In the genomic region with DNA sequence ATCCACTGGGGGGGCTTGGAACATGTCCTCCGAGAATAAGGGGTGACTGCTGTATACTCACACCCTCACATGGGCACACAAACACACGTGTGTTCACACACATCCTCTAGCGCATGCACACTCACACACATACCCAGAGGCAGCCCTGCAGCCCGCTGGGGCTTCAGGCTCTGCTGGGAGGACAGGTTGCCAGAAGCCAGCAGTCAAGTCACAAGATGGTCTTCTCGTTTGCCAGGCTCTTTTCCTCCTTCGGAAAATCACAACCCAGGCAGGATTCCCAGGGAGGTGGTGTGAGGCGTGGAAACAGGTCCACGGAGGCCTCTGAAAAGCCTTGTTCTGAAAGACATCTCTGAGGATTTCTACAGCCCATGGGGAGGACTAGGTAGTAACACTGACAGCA, we compare ENCODE assay signal across 22 cellular contexts. TPM values are rescaled to one million over a fixed set of nuclear protein-coding genes. Genes with fewer than 3 reads are reported as not detected.
"Had no signal": no experiment of that assay in that cellular context is flagged by ENCODE, and none has a peak within 500 bp of the region (broad histone marks: within the 10 kb centered on the region; RNA-seq: fewer than 3 reads in every experiment).

No MANE protein-coding gene starts in this region.

- H3K9me3 ChIP-seq: SK-N-SH had no signal

- H3K4me2 ChIP-seq: SK-N-SH had no signal

- H3K9ac ChIP-seq: SK-N-SH had no signal

- H3K27ac ChIP-seq: HL-60, RWPE1 had no signal

- DNase-seq: KBM-7, MV-4-11, NCI-H1048, NCI-H1105, NCI-H1417, NCI-H1436 treated with DMSO at 0.1 percent for 48 hours, NCI-H1694, NCI-H187 treated with DMSO at 0.1 percent for 48 hours, NCI-H2081, NCI-H2171, NCI-H226, NCI-H446, NCI-H510A, NCI-H524 treated with DMSO at 0.1 percent for 48 hours, NCI-H69, NCI-H774, SHP77, SK-N-SH had no signal

- FAIRE-seq: HTR-8/SVneo had no signal

RNA-seq across cellular contexts. Expression of a gene that starts 26.8 kb away (rescaled TPM):
- total RNA-seq: LHCN-M2 had no signal
- polyA plus RNA-seq: SK-N-SH had no signal
